Comparison of ENCODE assay signal across 1 cellular context in the genomic region with DNA sequence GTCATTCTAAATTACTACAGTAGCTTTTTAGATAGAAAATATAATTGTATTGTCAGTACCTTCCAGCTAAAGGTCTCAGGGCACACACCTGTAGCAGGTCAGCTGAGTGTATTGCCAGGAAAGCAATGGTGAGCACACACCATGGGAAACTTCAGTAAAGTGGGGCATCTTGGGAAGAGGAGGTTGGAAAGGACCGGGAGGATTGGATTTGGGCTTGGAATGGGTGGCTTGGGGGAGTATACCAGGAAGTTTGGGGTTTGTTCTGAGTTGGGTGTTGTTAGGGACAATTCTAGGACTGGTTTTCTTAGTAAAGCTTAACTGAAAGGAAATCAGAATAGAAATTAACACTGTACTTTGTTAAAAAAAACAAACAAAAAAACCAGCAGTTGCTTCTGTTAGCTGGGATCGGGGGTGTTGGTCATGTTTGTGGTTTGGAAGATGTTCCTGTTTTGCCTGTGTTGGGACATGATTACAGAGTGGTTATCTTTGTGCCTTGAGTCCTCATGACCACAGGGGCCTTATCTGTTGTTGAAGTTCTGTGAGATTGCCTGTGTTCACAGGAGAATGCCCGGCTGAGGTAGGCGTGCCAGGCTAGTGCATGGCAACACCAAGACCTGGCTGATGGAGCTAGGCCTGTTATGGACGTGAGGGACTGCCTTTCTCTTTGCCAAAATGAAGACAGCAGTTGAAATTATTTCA.
TF ChIP-seq lines count a peak whose summit lies in the region.

No MANE protein-coding gene starts in this region.

TF ChIP-seq in K562, 482 proteins besides CTCF, POLR2A, EP300 and RAD21 (continued from another document and continues in another):
- TF ChIP-seq TOE1 (IDR thresholded peaks at IDR 0.05; ENCODE audit: borderline replicate concordance) = peak; percentile 83
- no peak for TF ChIP-seq TOE1 (CRISPR knock-in tag; IDR thresholded peaks at IDR 0.05; ENCODE audit: borderline replicate concordance, low read depth)
- TF ChIP-seq HMGN3 (IDR thresholded peaks at IDR 0.05; ENCODE audit: borderline replicate concordance, extremely low read depth, insufficient read length, low read depth, low read length) = peak; percentile 75
- TF ChIP-seq AFF1 (IDR thresholded peaks at IDR 0.05; ENCODE audit: low read depth in 1 of 2, partially characterized antibody in 2 of 2) = peak in 1 of 2 experiments; percentile 80
- TF ChIP-seq ADNP (tag; IDR thresholded peaks at IDR 0.05) = peak; percentile 78
- TF ChIP-seq DNMT1 (IDR thresholded peaks at IDR 0.05) = no peak
- TF ChIP-seq NCOA6 (IDR thresholded peaks at IDR 0.05) = 0 out of 2 replicates have a peak, but pooled peaks have one; percentile 35
- TF ChIP-seq HMBOX1 (IDR thresholded peaks at IDR 0.05) = peak; percentile 93
- no peak for TF ChIP-seq TAF7 (tag; IDR thresholded peaks at IDR 0.05)
- no peak for TF ChIP-seq MEIS2 (IDR thresholded peaks at IDR 0.05; ENCODE audit: partially characterized antibody)
- TF ChIP-seq TEAD4 (IDR thresholded peaks at IDR 0.05; ENCODE audit: low read length) = peak; percentile 100
- TF ChIP-seq TEAD4 (CRISPR knock-in tag; IDR thresholded peaks at IDR 0.05; ENCODE audit: borderline replicate concordance) = no peak
- no peak for TF ChIP-seq HOXB6 (CRISPR knock-in tag; IDR thresholded peaks at IDR 0.05; ENCODE audit: borderline replicate concordance)
- no peak; the same call in 1 of the 2 replicates for TF ChIP-seq ZNF274 (IDR thresholded peaks at IDR 0.05; ENCODE audit: borderline replicate concordance, low read depth, low read length)
- no peak for TF ChIP-seq ZFX (CRISPR knock-in tag; IDR thresholded peaks at IDR 0.05)
- TF ChIP-seq ZC3H8 (IDR thresholded peaks at IDR 0.05) = peak; percentile 5; the same call in 1 of the 2 replicates
- TF ChIP-seq ETV5 (CRISPR knock-in tag; IDR thresholded peaks at IDR 0.05; ENCODE audit: low read depth) = peak; percentile 80
- peak; percentile 83 for TF ChIP-seq JUND (IDR thresholded peaks at IDR 0.05; ENCODE audit: borderline replicate concordance, low read depth, low read length)
- TF ChIP-seq JUND (tag; IDR thresholded peaks at IDR 0.05; ENCODE audit: borderline replicate concordance, low read depth, low read length) = peak; percentile 80; the same call in 2 of the 3 replicates
- no peak for TF ChIP-seq ZKSCAN3 (CRISPR knock-in tag; IDR thresholded peaks at IDR 0.05)
- TF ChIP-seq, protein P1, sequence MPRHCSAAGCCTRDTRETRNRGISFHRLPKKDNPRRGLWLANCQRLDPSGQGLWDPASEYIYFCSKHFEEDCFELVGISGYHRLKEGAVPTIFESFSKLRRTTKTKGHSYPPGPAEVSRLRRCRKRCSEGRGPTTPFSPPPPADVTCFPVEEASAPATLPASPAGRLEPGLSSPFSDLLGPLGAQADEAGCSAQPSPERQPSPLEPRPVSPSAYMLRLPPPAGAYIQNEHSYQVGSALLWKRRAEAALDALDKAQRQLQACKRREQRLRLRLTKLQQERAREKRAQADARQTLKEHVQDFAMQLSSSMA (CRISPR knock-in tag; IDR thresholded peaks at IDR 0.05) = no peak
- no peak for TF ChIP-seq ERF (CRISPR knock-in tag; IDR thresholded peaks at IDR 0.05)
- TF ChIP-seq SP2 (IDR thresholded peaks at IDR 0.05; ENCODE audit: extremely low read depth, low read depth, low read length, poor library complexity, severe bottlenecking) = no peak
- no peak; the same call in 1 of the 2 replicates for TF ChIP-seq MYBL2 (IDR thresholded peaks at IDR 0.05; ENCODE audit: low read depth)
- TF ChIP-seq MYBL2 (CRISPR knock-in tag; IDR thresholded peaks at IDR 0.05; ENCODE audit: borderline replicate concordance) = no peak
- TF ChIP-seq ZBED1 (IDR thresholded peaks at IDR 0.05) = peak; percentile 89; the same call in 1 of the 2 replicates
- TF ChIP-seq CREBBP (IDR thresholded peaks at IDR 0.05; ENCODE audit: low read depth, low read length) = no peak
- no peak for TF ChIP-seq ZNF134 (CRISPR knock-in tag; conservative IDR thresholded peaks at IDR 0.05)
- peak; percentile 96 for TF ChIP-seq PHB2 (IDR thresholded peaks at IDR 0.05; ENCODE audit: low read depth)
- TF ChIP-seq FOXA3 (CRISPR knock-in tag; conservative IDR thresholded peaks at IDR 0.05 in 1 of 2, IDR thresholded peaks at IDR 0.05 in 1 of 2) = peak; percentile 53 to 60; a peak in 3 of 4 replicates
- TF ChIP-seq NR1H2 (CRISPR knock-in tag; IDR thresholded peaks at IDR 0.05) = no peak
- TF ChIP-seq HNRNPLL (IDR thresholded peaks at IDR 0.05; ENCODE audit: low read depth, low read length, poor library complexity, severe bottlenecking) = no peak
- TF ChIP-seq BCL6 (CRISPR knock-in tag; IDR thresholded peaks at IDR 0.05) = no peak
- TF ChIP-seq ZNF77 (CRISPR knock-in tag; IDR thresholded peaks at IDR 0.05) = no peak
- TF ChIP-seq ZNF561 (CRISPR knock-in tag; conservative IDR thresholded peaks at IDR 0.05) = no peak
- TF ChIP-seq SRSF1 (IDR thresholded peaks at IDR 0.05; ENCODE audit: low read depth, low read length) = no peak
- no peak for TF ChIP-seq ZNF518B (CRISPR knock-in tag; IDR thresholded peaks at IDR 0.05)
- TF ChIP-seq RNF2 (IDR thresholded peaks at IDR 0.05) = peak; percentile 96
- no peak for TF ChIP-seq ILF3 (IDR thresholded peaks at IDR 0.05; ENCODE audit: borderline replicate concordance)
- TF ChIP-seq SMARCC2 (IDR thresholded peaks at IDR 0.05; ENCODE audit: low read depth) = peak; percentile 99
- TF ChIP-seq KDM1A (IDR thresholded peaks at IDR 0.05) = peak; percentile 97
- no peak for TF ChIP-seq SRF (CRISPR knock-in tag; IDR thresholded peaks at IDR 0.05)
- no peak for TF ChIP-seq EWSR1 (IDR thresholded peaks at IDR 0.05; ENCODE audit: borderline replicate concordance, low read depth, partially characterized antibody)
- TF ChIP-seq PML (IDR thresholded peaks at IDR 0.05; ENCODE audit: low read length) = peak; percentile 99
- TF ChIP-seq FOXP1 (CRISPR knock-in tag; IDR thresholded peaks at IDR 0.05) = 0 out of 2 replicates have a peak, but pooled peaks have one; percentile 68
- peak; percentile 55; the same call in 1 of the 2 replicates for TF ChIP-seq OTX1 (CRISPR knock-in tag; IDR thresholded peaks at IDR 0.05)
- TF ChIP-seq TBP (optimal IDR thresholded peaks at IDR 0.05; ENCODE audit: low read depth, low read length) = no peak
- peak; percentile 98 for TF ChIP-seq NCOR1 (IDR thresholded peaks at IDR 0.05)
- TF ChIP-seq SIN3B (IDR thresholded peaks at IDR 0.05; ENCODE audit: low read depth) = no peak
- peak; percentile 72 for TF ChIP-seq SP1 (CRISPR knock-in tag; IDR thresholded peaks at IDR 0.05)
- peak; percentile 98 for TF ChIP-seq MYNN (IDR thresholded peaks at IDR 0.05)
- no peak for TF ChIP-seq MYNN (CRISPR knock-in tag; IDR thresholded peaks at IDR 0.05)
- no peak for TF ChIP-seq GTF2A2 (tag; IDR thresholded peaks at IDR 0.05)
- TF ChIP-seq CXXC5 (CRISPR knock-in tag; IDR thresholded peaks at IDR 0.05) = peak; percentile 75
- TF ChIP-seq NRF1 (conservative IDR thresholded peaks at IDR 0.05 in 1 of 2, IDR thresholded peaks at IDR 0.05 in 1 of 2) = no peak; a peak in 2 of 4 replicates
- no peak for TF ChIP-seq STAG1 (CRISPR knock-in tag; IDR thresholded peaks at IDR 0.05; ENCODE audit: borderline replicate concordance)
- TF ChIP-seq FOSL1 (tag; conservative IDR thresholded peaks at IDR 0.05) = peak; percentile 89
- peak; percentile 88 for TF ChIP-seq ELF4 (CRISPR knock-in tag; IDR thresholded peaks at IDR 0.05)
- TF ChIP-seq JUNB (CRISPR knock-in tag; conservative IDR thresholded peaks at IDR 0.05) = no peak
- TF ChIP-seq RBBP5 (IDR thresholded peaks at IDR 0.05; ENCODE audit: borderline replicate concordance, insufficient read depth, low read length, poor library complexity, severe bottlenecking) = peak; percentile 63
- TF ChIP-seq TAF1 (IDR thresholded peaks at IDR 0.05; ENCODE audit: control insufficient read depth, extremely low read depth, insufficient read depth, low read length, severe bottlenecking) = peak; percentile 31
- peak; percentile 80 for TF ChIP-seq ATF7 (IDR thresholded peaks at IDR 0.05)
- no peak for TF ChIP-seq KLF13 (tag; IDR thresholded peaks at IDR 0.05; ENCODE audit: borderline replicate concordance, low read depth)
- 0 out of 2 replicates have a peak, but pooled peaks have one; percentile 56 for TF ChIP-seq ZNF583 (CRISPR knock-in tag; IDR thresholded peaks at IDR 0.05)
- TF ChIP-seq ZNF395 (CRISPR knock-in tag; IDR thresholded peaks at IDR 0.05) = peak; percentile 93
- no peak for TF ChIP-seq GTF2B (IDR thresholded peaks at IDR 0.05; ENCODE audit: extremely low read depth, insufficient read length)
- TF ChIP-seq SETDB1 (IDR thresholded peaks at IDR 0.05; ENCODE audit: low read length) = no peak
